ENCODE assay signal across 1 cellular context in genomic region chr5:472656-473343, GRCh38.
TF ChIP-seq lines count a peak whose summit lies in the region.

No MANE protein-coding gene starts in this region.

TF ChIP-seq in K562, 482 proteins besides CTCF, POLR2A, EP300 and RAD21 (continued from another document and continues in another):
- TF ChIP-seq AFF4 (CRISPR knock-in tag; IDR thresholded peaks at IDR 0.05) (no peak), BRF2 (IDR thresholded peaks at IDR 0.05; ENCODE audit: borderline replicate concordance, insufficient read depth, insufficient read length) (no peak), SRF (CRISPR knock-in tag; IDR thresholded peaks at IDR 0.05) (no peak), ZNF384 (IDR thresholded peaks at IDR 0.05; ENCODE audit: low read depth, low read length) (no peak), RERE (CRISPR knock-in tag; IDR thresholded peaks at IDR 0.05; ENCODE audit: borderline replicate concordance) (0 out of 2 replicates have a peak, but pooled peaks have one; percentile 5), FOXA1 (IDR thresholded peaks at IDR 0.05; ENCODE audit: borderline replicate concordance) (no peak), LEF1 (IDR thresholded peaks at IDR 0.05) (no peak), ZNF512 (tag; IDR thresholded peaks at IDR 0.05) (no peak), L3MBTL2 (IDR thresholded peaks at IDR 0.05) (peak; percentile 99), GATAD2B (IDR thresholded peaks at IDR 0.05; ENCODE audit: borderline replicate concordance) (no peak; the same call in 1 of the 2 replicates), GMEB1 (CRISPR knock-in tag; IDR thresholded peaks at IDR 0.05) (peak; percentile 91), MITF (IDR thresholded peaks at IDR 0.05) (no peak), TAL1 (IDR thresholded peaks at IDR 0.05) (no peak), ZNF407 (IDR thresholded peaks at IDR 0.05; ENCODE audit: low read depth) (no peak), TEAD2 (tag; IDR thresholded peaks at IDR 0.05) (no peak), ZFP30 (CRISPR knock-in tag; IDR thresholded peaks at IDR 0.05; ENCODE audit: borderline replicate concordance) (no peak), FOXP1 (CRISPR knock-in tag; IDR thresholded peaks at IDR 0.05) (peak; percentile 88), DLX4 (CRISPR knock-in tag; IDR thresholded peaks at IDR 0.05) (no peak), MNT (conservative IDR thresholded peaks at IDR 0.05) (peak in 1 of 2 experiments; percentile 70; a peak in 2 of 4 replicates), ETV5 (CRISPR knock-in tag; IDR thresholded peaks at IDR 0.05; ENCODE audit: low read depth) (no peak; the same call in 1 of the 2 replicates), THRA (IDR thresholded peaks at IDR 0.05) (no peak), FUS (optimal IDR thresholded peaks at IDR 0.05; ENCODE audit: low read depth, low read length) (no peak)
